In genomic region chr3:155853214-155854146, GRCh38 we compare ENCODE assay signal across 8 cellular contexts. TPM values are rescaled to one million over a fixed set of nuclear protein-coding genes. Genes with fewer than 3 reads are reported as not detected.
DNase-seq lines count a peak whose midpoint lies in the region; ATAC-seq and TF ChIP-seq lines count a peak whose summit lies in the region.

No MANE protein-coding gene starts in this region.

- CTCF ChIA-PET in RWPE1 (lab: Yijun Ruan, JAX) = interaction anchor here (0.6 to 1.0 kb wide), 3 partner anchors 11 to 128 kb away, joined by 3 read pairs; no protein-coding TSS in a partner anchor

- peaks cover 28% of the 10 kb centered on the region for H3K27me3 Mint-ChIP-seq in brain

- peaks cover 56% of the 10 kb centered on the region for H3K4me1 Mint-ChIP-seq in brain

- TF ChIP-seq CTCF in RWPE1 (conservative IDR thresholded peaks at IDR 0.05; ENCODE audit: low read depth) (no peak), brain (conservative IDR thresholded peaks at IDR 0.05) (no peak), kidney epithelial cell (IDR thresholded peaks at IDR 0.05; ENCODE audit: insufficient read depth, low read length, poor library complexity, severe bottlenecking) (no peak)

- peaks cover 5 to 8% (median 8%) of the 10 kb centered on the region in 5 experiments for H3K9me3 Mint-ChIP-seq in brain

- peak; percentile 37 for DNase-seq in NCI-H2107 treated with DMSO at 0.1 percent for 48 hours (lab: John Stamatoyannopoulos, UW; ENCODE audit: unreplicated experiment)
- DNase-seq in NCI-H2107 (lab: John Stamatoyannopoulos, UW) = no peak
- DNase-seq in RWPE1 (ENCODE audit: low spot score) = no peak
- no peak for DNase-seq in kidney epithelial cell (ENCODE audit: low read depth)
- DNase-seq in stimulated activated CD4-positive, alpha-beta T cell treated with anti-CD3 and anti-CD28 coated beads, Interleukin-1b, Interleukin-23, amount 100 ng/mL, for 48 hours = peak; percentile 45
- no peak for DNase-seq in ecto neural progenitor cell (ENCODE audit: low spot score)

- POLR2A ChIA-PET in RWPE1 (lab: Yijun Ruan, JAX; ENCODE audit: low non-redundant PET) = interaction anchor here (0.6 to 0.8 kb wide), 3 partner anchors 10 to 54 kb away, joined by 3 read pairs; no protein-coding TSS in a partner anchor

- peak overlapping the region; percentile 51 for H3K4me3 ChIP-seq in kidney epithelial cell (ENCODE audit: low read depth, low read length)

- peak; percentile 6 for ATAC-seq in HG02885 (IDR thresholded peaks at IDR 0.05; ENCODE audit: poor library complexity, unreplicated experiment)

- peak overlapping the region; percentile 94 for H3K27ac ChIP-seq in RWPE1

- H3K4me3 Mint-ChIP-seq in brain = peak overlapping the region; percentile 97 to 100 (median 99)

- no peaks in the 10 kb centered on the region for H3K36me3 ChIP-seq in kidney epithelial cell (ENCODE audit: control insufficient read depth, insufficient read depth, low read length)

- peaks cover 37% of the 10 kb centered on the region for H3K36me3 Mint-ChIP-seq in brain

- peak overlapping the region; percentile 97 to 99 (median 98) for H3K27ac Mint-ChIP-seq in brain

- H3K27me3 ChIP-seq in kidney epithelial cell (ENCODE audit: control insufficient read depth, insufficient read depth, low read length) = no peaks in the 10 kb centered on the region

RNA-seq across cellular contexts. Expression of gene SLC33A1, which starts 0.7 kb away (rescaled TPM):
- 16.3 TPM for polyA plus RNA-seq in brain (ENCODE audit: insufficient read depth, low read depth, low replicate concordance)
- total RNA-seq in kidney epithelial cell = 53.6 and 58.1 TPM in 2 replicates

RNA-seq across cellular contexts. Expression of gene GMPS, which starts 17.0 kb away (rescaled TPM):
- polyA plus RNA-seq in brain (ENCODE audit: insufficient read depth, low read depth, low replicate concordance) = 61.0 TPM
- total RNA-seq in kidney epithelial cell = 33.7 and 41.7 TPM in 2 replicates

RNA-seq across cellular contexts. Expression of gene C3orf33, which starts 47.4 kb away (rescaled TPM):
- 1.8 TPM for polyA plus RNA-seq in brain (ENCODE audit: insufficient read depth, low read depth, low replicate concordance)
- 2.5 and 3.9 TPM in 2 replicates for total RNA-seq in kidney epithelial cell

Comparison
In these comparisons a context has a peak if more than half of its experiments do, and no peak if none do; other contexts are left out.
1. DNase-seq: peak in NCI-H2107 treated with DMSO at 0.1 percent for 48 hours (single experiment) and stimulated activated CD4-positive, alpha-beta T cell treated with anti-CD3 and anti-CD28 coated beads, Interleukin-1b, Interleukin-23, amount 100 ng/mL, for 48 hours (single experiment); none in NCI-H2107 (single experiment), RWPE1 (single experiment), kidney epithelial cell (single experiment) and ecto neural progenitor cell (single experiment).